ENCODE assay signal across 12 cellular contexts in genomic region chr2:9692392-9693137, GRCh38.
DNase-seq lines count a peak whose midpoint lies in the region; ATAC-seq and TF ChIP-seq lines count a peak whose summit lies in the region.
"Had no signal": no experiment of that assay in that cellular context is flagged by ENCODE, and none has a peak within 500 bp of the region (broad histone marks: within the 10 kb centered on the region; RNA-seq: fewer than 3 reads in every experiment).

No MANE protein-coding gene starts in this region.

- peak; percentile 18 for ATAC-seq in stimulated activated naive CD8-positive, alpha-beta T cell treated with anti-CD3 and anti-CD28 coated beads, Interleukin-15, amount 100 ng/mL, for 72 hours
- no peak for ATAC-seq in stimulated activated naive CD8-positive, alpha-beta T cell treated with anti-CD3 and anti-CD28 coated beads, Interleukin-15, Interleukin-2, amounts not matched to agents 100 U/mL and 50 U/mL, for 24 hours
- peak; percentile 30 for ATAC-seq in left lung

- POLR2A ChIA-PET in activated CD4-positive, alpha-beta memory T cell treated with anti-CD3 and anti-CD28 coated beads, Interleukin-2, amount 10 ng/mL, durations not matched to agents 7 days and 5 days (lab: Charles Lee): interaction anchor here (0.8 to 3.8 kb wide), 11 partner anchors 10 to 62 kb away, joined by 3 to 25 read pairs (median 5); partner anchors contain the start of gene YWHAQ

- H3K4me1 ChIP-seq in left lung (peaks cover 0 to 10% of the 10 kb centered on the region in 2 donors), prostate gland (replicated peaks) (no peaks in the 10 kb centered on the region)

- no peaks in the 10 kb centered on the region for H3K27me3 ChIP-seq in left lung
- H3K27me3 ChIP-seq in prostate gland (replicated peaks; ENCODE audit: insufficient read depth): no peaks in the 10 kb centered on the region

- TF ChIP-seq CTCF in left lung (IDR thresholded peaks at IDR 0.05): no peak
- TF ChIP-seq CTCF in prostate gland (IDR thresholded peaks at IDR 0.05): no peak

- H3K27ac ChIP-seq in left lung: peak overlapping the region in 1 of 2 donors; percentile 8
- no peak overlapping the region for H3K27ac ChIP-seq in prostate gland

- no peak for TF ChIP-seq POLR2A in prostate gland (IDR thresholded peaks at IDR 0.05)

- H3K9me3 ChIP-seq in left lung (no peaks in the 10 kb centered on the region), prostate gland (no peaks in the 10 kb centered on the region)

- peaks cover 20% of the 10 kb centered on the region for H3K4me1 Mint-ChIP-seq in stimulated activated naive CD8-positive, alpha-beta T cell treated with anti-CD3 and anti-CD28 coated beads, Interleukin-15, amount 100 ng/mL, for 72 hours
- H3K4me1 Mint-ChIP-seq in activated CD4-positive, alpha-beta memory T cell treated with anti-CD3 and anti-CD28 coated beads, Interleukin-2, amount 10 ng/mL, durations not matched to agents 7 days and 5 days: peaks cover 33% of the 10 kb centered on the region

- H3K36me3 Mint-ChIP-seq in activated CD4-positive, alpha-beta memory T cell treated with anti-CD3 and anti-CD28 coated beads, Interleukin-2, amount 10 ng/mL, durations not matched to agents 7 days and 5 days (ENCODE audit: low read depth): no peaks in the 10 kb centered on the region
- H3K36me3 Mint-ChIP-seq: CD14-positive monocyte, T-cell, type B pancreatic cell had no signal

- WGBS in prostate gland: 65% methylated on average over 21 of the region's 21 CpGs

- no peak overlapping the region for H3K27ac Mint-ChIP-seq in stimulated activated naive CD8-positive, alpha-beta T cell treated with anti-CD3 and anti-CD28 coated beads, Interleukin-15, amount 100 ng/mL, for 72 hours
- H3K27ac Mint-ChIP-seq in activated CD4-positive, alpha-beta memory T cell treated with anti-CD3 and anti-CD28 coated beads, Interleukin-2, amount 10 ng/mL, durations not matched to agents 7 days and 5 days: peak overlapping the region; percentile 62
- H3K27ac Mint-ChIP-seq: type B pancreatic cell had no signal

- CTCF ChIA-PET in activated CD4-positive, alpha-beta memory T cell treated with anti-CD3 and anti-CD28 coated beads, Interleukin-2, amount 10 ng/mL, durations not matched to agents 7 days and 5 days (lab: Charles Lee): interaction anchor here (1.1 to 1.8 kb wide), 2 partner anchors 10 to 12 kb away, joined by 4 to 7 read pairs; no protein-coding TSS in a partner anchor

- no peak overlapping the region for H3K4me3 Mint-ChIP-seq in stimulated activated naive CD8-positive, alpha-beta T cell treated with anti-CD3 and anti-CD28 coated beads, Interleukin-15, amount 100 ng/mL, for 72 hours
- peak overlapping the region; percentile 36 for H3K4me3 Mint-ChIP-seq in activated CD4-positive, alpha-beta memory T cell treated with anti-CD3 and anti-CD28 coated beads, Interleukin-2, amount 10 ng/mL, durations not matched to agents 7 days and 5 days
- H3K4me3 Mint-ChIP-seq: activated T-cell treated with anti-CD3 and anti-CD28 coated beads, Interleukin-2, amount 50 U/mL, for 4 hours; CD14-positive monocyte; T-cell; type B pancreatic cell had no signal

- intact Hi-C loops in left lung (cut with DNase I) (no loop called here), prostate gland (cut with DNase I) (no loop called here)

- DNase-seq in stimulated activated naive CD8-positive, alpha-beta T cell treated with anti-CD3 and anti-CD28 coated beads, Interleukin-15, amount 100 ng/mL, for 72 hours: no peak
- DNase-seq in stimulated activated naive CD8-positive, alpha-beta T cell treated with anti-CD3 and anti-CD28 coated beads, Interleukin-15, Interleukin-2, amounts not matched to agents 100 U/mL and 50 U/mL, for 24 hours: no peak
- peak; percentile 46 for DNase-seq in activated CD4-positive, alpha-beta memory T cell treated with anti-CD3 and anti-CD28 coated beads, Interleukin-2, amount 10 ng/mL, durations not matched to agents 7 days and 5 days
- DNase-seq in left lung (no peak), midbrain (lab: John Stamatoyannopoulos, UW) (no peak), prostate gland (ENCODE audit: low spot score) (no peak), NCI-H526 (lab: John Stamatoyannopoulos, UW) (no peak), NCI-H82 treated with DMSO at 0.1 percent for 48 hours (lab: John Stamatoyannopoulos, UW; ENCODE audit: unreplicated experiment) (no peak)
- DNase-seq: activated T-cell treated with anti-CD3 and anti-CD28 coated beads, Interleukin-2, amount 50 U/mL, for 4 hours; T-cell had no signal

- H3K27me3 Mint-ChIP-seq in stimulated activated naive CD8-positive, alpha-beta T cell treated with anti-CD3 and anti-CD28 coated beads, Interleukin-15, amount 100 ng/mL, for 72 hours: no peaks in the 10 kb centered on the region
- H3K27me3 Mint-ChIP-seq in activated CD4-positive, alpha-beta memory T cell treated with anti-CD3 and anti-CD28 coated beads, Interleukin-2, amount 10 ng/mL, durations not matched to agents 7 days and 5 days: no peaks in the 10 kb centered on the region
- H3K27me3 Mint-ChIP-seq: T-cell, type B pancreatic cell had no signal

- H3K9me3 Mint-ChIP-seq in stimulated activated naive CD8-positive, alpha-beta T cell treated with anti-CD3 and anti-CD28 coated beads, Interleukin-15, amount 100 ng/mL, for 72 hours: no peaks in the 10 kb centered on the region
- no peaks in the 10 kb centered on the region for H3K9me3 Mint-ChIP-seq in activated CD4-positive, alpha-beta memory T cell treated with anti-CD3 and anti-CD28 coated beads, Interleukin-2, amount 10 ng/mL, durations not matched to agents 7 days and 5 days
- H3K9me3 Mint-ChIP-seq: activated T-cell treated with anti-CD3 and anti-CD28 coated beads, Interleukin-2, amount 50 U/mL, for 4 hours; T-cell; type B pancreatic cell had no signal

- no peak overlapping the region for H3K4me3 ChIP-seq in left lung
- H3K4me3 ChIP-seq in prostate gland: no peak overlapping the region

- H3K36me3 ChIP-seq in left lung (no peaks in the 10 kb centered on the region), prostate gland (no peaks in the 10 kb centered on the region)
